In the genomic region with DNA sequence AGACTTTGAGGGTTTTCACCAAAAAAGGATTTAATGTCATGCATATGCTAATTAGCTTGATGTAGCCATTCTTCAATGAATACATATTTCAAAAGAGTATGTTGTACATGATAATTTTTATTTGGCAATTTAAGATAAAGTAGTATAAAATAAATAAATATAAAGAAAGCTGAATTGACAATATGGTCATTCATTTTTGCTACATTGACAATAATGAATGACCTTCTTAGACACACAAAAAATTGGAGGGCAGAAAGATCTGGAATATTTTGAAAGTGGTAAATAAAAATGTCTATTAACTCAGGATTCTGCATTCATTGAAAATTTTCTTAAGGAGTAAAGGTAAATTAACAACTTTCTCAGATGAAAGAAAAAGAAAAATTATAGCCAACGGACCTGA, we compare ENCODE assay signal across 35 cellular contexts.
DNase-seq lines count a peak whose midpoint lies in the region; ATAC-seq, FAIRE-seq and TF ChIP-seq lines count a peak whose summit lies in the region.
"Had no signal": no experiment of that assay in that cellular context is flagged by ENCODE, and none has a peak within 500 bp of the region (broad histone marks: within the 10 kb centered on the region; RNA-seq: fewer than 3 reads in every experiment).

No MANE protein-coding gene starts in this region.

- no peaks in the 10 kb centered on the region for H3K4me1 ChIP-seq in HepG2 (ENCODE audit: insufficient read depth, low read length)
- H3K4me1 ChIP-seq in right lobe of liver: no peaks in the 10 kb centered on the region
- H3K4me1 ChIP-seq in IMR-90 (ENCODE audit: control insufficient read depth, insufficient read depth, low read length): no peaks in the 10 kb centered on the region
- no peaks in the 10 kb centered on the region for H3K4me1 ChIP-seq in K562 (replicated peaks in 1 of 2; ENCODE audit: control insufficient read depth in 2 of 2, insufficient read depth in 2 of 2, low read length in 2 of 2)
- H3K4me1 ChIP-seq: A549, BE2C, BLaER1, Caco-2 had no signal

- no peak overlapping the region for H4K91ac ChIP-seq in IMR-90 (ENCODE audit: insufficient read depth, low read depth, low read length)

- no peak overlapping the region for H3K23ac ChIP-seq in IMR-90 (ENCODE audit: low read depth, low read length)

- H3K79me2 ChIP-seq in HepG2 (ENCODE audit: insufficient read depth, low read length) (no peaks in the 10 kb centered on the region), K562 (ENCODE audit: control insufficient read depth, insufficient read depth, low read length) (no peaks in the 10 kb centered on the region)

- no peak overlapping the region for H2BK120ac ChIP-seq in IMR-90 (ENCODE audit: low read depth, low read length)

- H3K9me3 ChIP-seq in HepG2 (ENCODE audit: low read length) (peaks cover 6% of the 10 kb centered on the region; the same call in 1 of the 2 replicates), right lobe of liver (no peaks in the 10 kb centered on the region), IMR-90 (ENCODE audit: control insufficient read depth, insufficient read depth, low read length) (no peaks in the 10 kb centered on the region), K562 (replicated peaks; ENCODE audit: control insufficient read depth, insufficient read depth, low read depth, low read length) (0 out of 2 replicates have a peak, but pooled peaks cover 1% of the 10 kb centered on the region)
- H3K9me3 ChIP-seq: A549, BE2C, BLaER1, Caco-2 had no signal

- no peak overlapping the region for H3K18ac ChIP-seq in IMR-90 (ENCODE audit: low read depth, low read length)

- H3K4me2 ChIP-seq in HepG2 (ENCODE audit: low read depth, low read length) (no peak overlapping the region), IMR-90 (ENCODE audit: low read depth, low read length) (no peak overlapping the region), K562 (ENCODE audit: insufficient read depth, low read length) (no peak overlapping the region)
- H3K4me2 ChIP-seq: A549; BLaER1; BLaER1 treated with 17β-estradiol and CSF1 and Interleukin-3, amounts not matched to agents 10 nM and 100 nM had no signal

- H3K27ac ChIP-seq in HepG2 (ENCODE audit: extremely low read length, insufficient read depth, low read length) (no peak overlapping the region), right lobe of liver (no peak overlapping the region), IMR-90 (ENCODE audit: insufficient read depth, low read length) (no peak overlapping the region), K562 (ENCODE audit: extremely low read depth, low read depth, low read length) (no peak overlapping the region)
- H3K27ac ChIP-seq: 22Rv1; A549; BLaER1; BLaER1 treated with 17β-estradiol and CSF1 and Interleukin-3, amounts not matched to agents 10 nM and 100 nM; C4-2B had no signal

- dilution Hi-C loops in IMR-90 (cut with HindIII; ENCODE audit: low sequenced_read_pairs, unreplicated experiment): no loop called here

- in situ Hi-C loops in HepG2 (cut with HindIII; ENCODE audit: extremely low pct_ligation_motif_present, low pct_unique_long_range_greater_than_20kb) (no loop called here), IMR-90 (cut with MboI; ENCODE audit: low sequenced_read_pairs) (no loop called here), K562 (cut with MboI) (no loop called here)

- no peaks in the 10 kb centered on the region for H3K27me3 ChIP-seq in HepG2 (ENCODE audit: control insufficient read depth in 1 of 2, insufficient read depth in 2 of 2, low read length in 2 of 2)
- H3K27me3 ChIP-seq in right lobe of liver: no peaks in the 10 kb centered on the region
- no peaks in the 10 kb centered on the region for H3K27me3 ChIP-seq in IMR-90 (ENCODE audit: control insufficient read depth, insufficient read depth, low read length)
- no peaks in the 10 kb centered on the region for H3K27me3 ChIP-seq in K562 (ENCODE audit: control insufficient read depth in 2 of 2, insufficient read depth in 2 of 2, low read length in 2 of 2)
- H3K27me3 ChIP-seq: BE2C; BLaER1; BLaER1 treated with 17β-estradiol and CSF1 and Interleukin-3, amounts not matched to agents 10 nM and 100 nM had no signal

- no peak overlapping the region for H3K4ac ChIP-seq in IMR-90 (ENCODE audit: low read depth, low read length)

- H3K36me3 ChIP-seq in HepG2 (replicated peaks in 1 of 2; ENCODE audit: control insufficient read depth in 1 of 2, insufficient read depth in 2 of 2, low read length in 2 of 2): no peaks in the 10 kb centered on the region
- H3K36me3 ChIP-seq in right lobe of liver: no peaks in the 10 kb centered on the region
- no peaks in the 10 kb centered on the region for H3K36me3 ChIP-seq in IMR-90 (ENCODE audit: control insufficient read depth, insufficient read depth, low read length)
- H3K36me3 ChIP-seq in K562 (ENCODE audit: control insufficient read depth, insufficient read depth, low read length): no peaks in the 10 kb centered on the region
- H3K36me3 ChIP-seq: BE2C; BLaER1; BLaER1 treated with 17β-estradiol and CSF1 and Interleukin-3, amounts not matched to agents 10 nM and 100 nM had no signal

- H2AFZ ChIP-seq in HepG2 (ENCODE audit: low read length) (no peak overlapping the region), IMR-90 (replicated peaks; ENCODE audit: low read length, poor library complexity) (no peak overlapping the region), K562 (ENCODE audit: low read depth, low read length) (no peak overlapping the region)

- H2BK20ac ChIP-seq in IMR-90 (ENCODE audit: low read depth, low read length): no peak overlapping the region

- no peak overlapping the region for H4K8ac ChIP-seq in IMR-90 (ENCODE audit: low read depth in 2 of 2, low read length in 2 of 2)

- no peak for TF ChIP-seq CTCF in HepG2 (CRISPR knock-in tag; IDR thresholded peaks at IDR 0.05)
- TF ChIP-seq CTCF in right lobe of liver (IDR thresholded peaks at IDR 0.05): no peak
- TF ChIP-seq CTCF in IMR-90 (conservative IDR thresholded peaks at IDR 0.05; ENCODE audit: low read depth, low read length): no peak
- no peak for TF ChIP-seq CTCF in K562 (IDR thresholded peaks at IDR 0.05 in 2 of 3, conservative IDR thresholded peaks at IDR 0.05 in 1 of 3; ENCODE audit: insufficient read depth in 2 of 3, low read depth in 1 of 3, low read length in 3 of 3)

- ATAC-seq in HepG2 (no peak), right lobe of liver (no peak), IMR-90 (ENCODE audit: low read depth) (no peak), K562 (no peak), GM21723 (IDR thresholded peaks at IDR 0.05; ENCODE audit: unreplicated experiment) (no peak)
- ATAC-seq: A549; CD8-positive, alpha-beta T cell had no signal

- H2AK9ac ChIP-seq in IMR-90 (replicated peaks; ENCODE audit: low read depth, low read length, poor library complexity): no peak overlapping the region

- FAIRE-seq in HepG2 (lab: Jason Lieb, UNC) (no peak), K562 (lab: Jason Lieb, UNC) (no peak), endometrium (lab: Jason Lieb, UNC) (peak; percentile 23)
- FAIRE-seq: A204.1, A549, D721Med had no signal

- H3K9me1 ChIP-seq in IMR-90 (ENCODE audit: insufficient read depth, low read length) (no peaks in the 10 kb centered on the region), K562 (ENCODE audit: control insufficient read depth, insufficient read depth, low read length) (no peaks in the 10 kb centered on the region)

- TF ChIP-seq POLR2A in HepG2 (IDR thresholded peaks at IDR 0.05; ENCODE audit: insufficient read depth in 1 of 2, low read depth in 2 of 2, low read length in 2 of 2) (no peak), right lobe of liver (IDR thresholded peaks at IDR 0.05) (no peak), IMR-90 (IDR thresholded peaks at IDR 0.05; ENCODE audit: low read depth, low read length) (no peak), K562 (conservative IDR thresholded peaks at IDR 0.05) (no peak)

- CTCF ChIA-PET in HepG2 (lab: Yijun Ruan, JAX; ENCODE audit: low intra/inter-chr PET ratio, low total read pairs) (no interaction called here), IMR-90 (lab: Yijun Ruan, JAX) (no interaction called here), K562 (lab: Yijun Ruan, JAX; ENCODE audit: low intra/inter-chr PET ratio) (no interaction called here)

- H3K4me3 ChIP-seq in HepG2 (replicated peaks in 1 of 3; ENCODE audit: insufficient read depth in 1 of 3, low read depth in 2 of 3, low read length in 3 of 3) (no peak overlapping the region), right lobe of liver (no peak overlapping the region), IMR-90 (ENCODE audit: insufficient read depth, low read depth, low read length) (no peak overlapping the region), K562 (no peak overlapping the region)
- H3K4me3 ChIP-seq: A549; BLaER1; BLaER1 treated with 17β-estradiol and CSF1 and Interleukin-3, amounts not matched to agents 10 nM and 100 nM had no signal

- POLR2A ChIA-PET in HepG2 (lab: Yijun Ruan, JAX) (no interaction called here), IMR-90 (lab: Charles Lee; ENCODE audit: unreplicated experiment) (no interaction called here), K562 (lab: Yijun Ruan, JAX) (no interaction called here)

- TF ChIP-seq EP300 in HepG2 (IDR thresholded peaks at IDR 0.05; ENCODE audit: low read depth in 2 of 2, low read length in 2 of 2) (no peak), HepG2 (CRISPR knock-in tag; IDR thresholded peaks at IDR 0.05; ENCODE audit: borderline replicate concordance) (no peak), K562 (IDR thresholded peaks at IDR 0.05; ENCODE audit: low read length) (no peak)

- H2AK5ac ChIP-seq in IMR-90 (ENCODE audit: low read depth, low read length): no peak overlapping the region

- no peak overlapping the region for H3K56ac ChIP-seq in IMR-90 (ENCODE audit: extremely low read depth, insufficient read depth, low read length)

- BruUV-seq in HepG2 (replicated peaks; lab: Mats Ljungman, UMichigan): no TSS peak
- no TSS peak for BruUV-seq in IMR-90 (replicated peaks; lab: Mats Ljungman, UMichigan)
- no TSS peak for BruUV-seq in K562 (replicated peaks; lab: Mats Ljungman, UMichigan)

- no peaks in the 10 kb centered on the region for H3K79me1 ChIP-seq in IMR-90 (ENCODE audit: low read depth in 1 of 2, low read length in 2 of 2)

- no peak overlapping the region for H3K14ac ChIP-seq in IMR-90 (replicated peaks; ENCODE audit: low read depth, low read length)

- H4K20me1 ChIP-seq in HepG2 (ENCODE audit: insufficient read depth, low read length) (no peaks in the 10 kb centered on the region), IMR-90 (ENCODE audit: insufficient read depth, low read length) (no peaks in the 10 kb centered on the region), K562 (replicated peaks; ENCODE audit: control insufficient read depth, insufficient read depth, low read length) (no peaks in the 10 kb centered on the region)
- H4K20me1 ChIP-seq: BLaER1; BLaER1 treated with 17β-estradiol and CSF1 and Interleukin-3, amounts not matched to agents 10 nM and 100 nM had no signal

- no peak overlapping the region for H4K5ac ChIP-seq in IMR-90 (ENCODE audit: low read depth, low read length)

- no peak overlapping the region for H2BK5ac ChIP-seq in IMR-90 (ENCODE audit: low read depth, low read length, poor library complexity, severe bottlenecking)

- TF ChIP-seq RAD21 in HepG2 (CRISPR knock-in tag; IDR thresholded peaks at IDR 0.05) (no peak), IMR-90 (IDR thresholded peaks at IDR 0.05; ENCODE audit: low read length) (no peak), K562 (CRISPR knock-in tag; conservative IDR thresholded peaks at IDR 0.05 in 1 of 2, IDR thresholded peaks at IDR 0.05 in 1 of 2) (no peak)

- H2BK15ac ChIP-seq in IMR-90 (ENCODE audit: low read depth, low read length): no peak overlapping the region

- DNase-seq in HepG2 (ENCODE audit: low spot score): no peak
- DNase-seq in right lobe of liver: no peak
- DNase-seq in IMR-90: no peak
- DNase-seq in K562 (ENCODE audit: extremely low read depth in 1 of 4, low spot score in 3 of 4): no peak
- DNase-seq in hepatic stellate cell (ENCODE audit: low spot score): no peak
- no peak for DNase-seq in dedifferentiated amniotic fluid mesenchymal stem cell (ENCODE audit: extremely low spot score)
- DNase-seq: 8988T; ACHN; AML-193; BE2C; C1 segment of cervical spinal cord; Caco-2; Calu3; CD4-positive, alpha-beta memory T cell; CD4-positive, alpha-beta T cell; CD4-positive, CD25-positive, alpha-beta regulatory T cell; CD8-positive, alpha-beta memory T cell; CD8-positive, alpha-beta T cell; COR-L47; DMS 273 treated with DMSO at 0.1 percent for 48 hours; DMS153; DMS53; DMS79; DMS79 treated with DMSO at 0.1 percent for 48 hours; DND-41; EL had no signal

- WGBS in HepG2 (ENCODE audit: low lambda C conversion rate): 0% methylated on average over 1 of the region's 1 CpG
- WGBS in right lobe of liver (ENCODE audit: insufficient coverage, low coverage, low lambda C conversion rate, missing lambda C conversion rate): 32% methylated on average over 1 of the region's 1 CpG
- WGBS in IMR-90 (ENCODE audit: extremely low coverage in 2 of 2, insufficient read length in 1 of 2), 2 experiments: no CpG with 5 or more reads among the region's 1 CpG
- 0% methylated on average over 1 of the region's 1 CpG for WGBS in K562 (ENCODE audit: insufficient coverage, low coverage, missing lambda C conversion rate)

- H3K9ac ChIP-seq in HepG2 (ENCODE audit: insufficient read depth, low read depth, low read length): no peak overlapping the region
- no peak overlapping the region for H3K9ac ChIP-seq in IMR-90 (ENCODE audit: low read depth, low read length)
- H3K9ac ChIP-seq in K562 (ENCODE audit: insufficient read depth in 1 of 2, low read depth in 2 of 2, low read length in 2 of 2): no peak overlapping the region
- H3K9ac ChIP-seq: BLaER1; BLaER1 treated with 17β-estradiol and CSF1 and Interleukin-3, amounts not matched to agents 10 nM and 100 nM had no signal

- intact Hi-C loops in HepG2 (cut with micrococcal nuclease; ENCODE audit: unreplicated experiment) (no loop called here), right lobe of liver (cut with DNase I) (no loop called here), IMR-90 (cut with micrococcal nuclease) (no loop called here), K562 (cut with micrococcal nuclease) (no loop called here)

Comparison
In these comparisons a context has a peak if more than half of its experiments do, and no peak if none do; other contexts are left out.
1. Of the 241 proteins assayed by ChIP-seq in both HepG2 and K562: peak only in HepG2: MAFK; only in K562: none; in both: MAFF; in neither: 239.